Comparison of ENCODE assay signal across 18 cellular contexts in genomic region chr9:126234681-126235349, GRCh38.
DNase-seq lines count a peak whose midpoint lies in the region; ATAC-seq and TF ChIP-seq lines count a peak whose summit lies in the region.
"Had no signal": no experiment of that assay in that cellular context is flagged by ENCODE, and none has a peak within 500 bp of the region (broad histone marks: within the 10 kb centered on the region; RNA-seq: fewer than 3 reads in every experiment).

No MANE protein-coding gene starts in this region.

- no peak overlapping the region for H3K27ac Mint-ChIP-seq in activated CD4-positive, alpha-beta T cell treated with anti-CD3 and anti-CD28 coated beads, Interleukin-2, amount 10 ng/mL, durations not matched to agents 24 days and 14 days
- no peak overlapping the region for H3K27ac Mint-ChIP-seq in activated CD4-positive, alpha-beta T cell treated with anti-CD3 and anti-CD28 coated beads, Interleukin-2, amount 10 ng/mL, durations not matched to agents 7 days and 5 days
- H3K27ac Mint-ChIP-seq in activated T-cell treated with anti-CD3 and anti-CD28 coated beads, Interleukin-2, amount 50 U/mL, for 24 hours = no peak overlapping the region
- H3K27ac Mint-ChIP-seq: B cell; CD4-positive, alpha-beta T cell had no signal

- DNase-seq in activated CD4-positive, alpha-beta T cell treated with anti-CD3 and anti-CD28 coated beads, Interleukin-2, amount 10 ng/mL, durations not matched to agents 24 days and 14 days = peak; percentile 37
- DNase-seq in activated CD4-positive, alpha-beta T cell treated with anti-CD3 and anti-CD28 coated beads, Interleukin-2, amount 10 ng/mL, durations not matched to agents 7 days and 5 days = no peak
- peak; percentile 3 for DNase-seq in HEK293T (ENCODE audit: extremely low spot score)
- DNase-seq in esophagus muscularis mucosa (ENCODE audit: extremely low spot score) = peak; percentile 70
- no peak for DNase-seq in EL
- no peak for DNase-seq in activated T-cell treated with anti-CD3 and anti-CD28 coated beads, Interleukin-2, amount 50 U/mL, for 24 hours
- DNase-seq: 8988T; Caco-2; CD4-positive, alpha-beta T cell; GDM1; GOT3; H7; KG1 had no signal

- no peak for TF ChIP-seq POLR2A in esophagus muscularis mucosa (IDR thresholded peaks at IDR 0.05; ENCODE audit: low read depth)

- no peaks in the 10 kb centered on the region for H3K36me3 ChIP-seq in esophagus muscularis mucosa

- WGBS in esophagus muscularis mucosa = 90% methylated on average over 2 of the region's 8 CpGs

- intact Hi-C loops in activated CD4-positive, alpha-beta T cell treated with anti-CD3 and anti-CD28 coated beads, Interleukin-2, amount 10 ng/mL, durations not matched to agents 24 days and 14 days (cut with micrococcal nuclease) = no loop called here
- intact Hi-C loops in esophagus muscularis mucosa (cut with DNase I) = no loop called here

- no peaks in the 10 kb centered on the region for H3K4me1 ChIP-seq in esophagus muscularis mucosa
- H3K4me1 ChIP-seq: Caco-2 had no signal

- H3K27me3 Mint-ChIP-seq in activated CD4-positive, alpha-beta T cell treated with anti-CD3 and anti-CD28 coated beads, Interleukin-2, amount 10 ng/mL, durations not matched to agents 24 days and 14 days = peaks cover 1% of the 10 kb centered on the region
- H3K27me3 Mint-ChIP-seq in activated CD4-positive, alpha-beta T cell treated with anti-CD3 and anti-CD28 coated beads, Interleukin-2, amount 10 ng/mL, durations not matched to agents 7 days and 5 days = peaks cover 4% of the 10 kb centered on the region
- peaks cover 14% of the 10 kb centered on the region for H3K27me3 Mint-ChIP-seq in activated T-cell treated with anti-CD3 and anti-CD28 coated beads, Interleukin-2, amount 50 U/mL, for 24 hours

- no peaks in the 10 kb centered on the region for H3K9me3 ChIP-seq in esophagus muscularis mucosa
- H3K9me3 ChIP-seq: Caco-2 had no signal

- H3K4me3 Mint-ChIP-seq in activated CD4-positive, alpha-beta T cell treated with anti-CD3 and anti-CD28 coated beads, Interleukin-2, amount 10 ng/mL, durations not matched to agents 24 days and 14 days = no peak overlapping the region
- H3K4me3 Mint-ChIP-seq in activated CD4-positive, alpha-beta T cell treated with anti-CD3 and anti-CD28 coated beads, Interleukin-2, amount 10 ng/mL, durations not matched to agents 7 days and 5 days = no peak overlapping the region
- H3K4me3 Mint-ChIP-seq in activated T-cell treated with anti-CD3 and anti-CD28 coated beads, Interleukin-2, amount 50 U/mL, for 24 hours = no peak overlapping the region
- H3K4me3 Mint-ChIP-seq: B cell; CD4-positive, alpha-beta T cell had no signal

- no peak for ATAC-seq in GM18873 (IDR thresholded peaks at IDR 0.05; ENCODE audit: low FRiP score, unreplicated experiment)
- no peak for ATAC-seq in HG03196 (IDR thresholded peaks at IDR 0.05; ENCODE audit: unreplicated experiment)
- ATAC-seq: HCT116 had no signal

- H3K9me3 Mint-ChIP-seq in activated CD4-positive, alpha-beta T cell treated with anti-CD3 and anti-CD28 coated beads, Interleukin-2, amount 10 ng/mL, durations not matched to agents 24 days and 14 days = no peaks in the 10 kb centered on the region
- H3K9me3 Mint-ChIP-seq in activated CD4-positive, alpha-beta T cell treated with anti-CD3 and anti-CD28 coated beads, Interleukin-2, amount 10 ng/mL, durations not matched to agents 7 days and 5 days = no peaks in the 10 kb centered on the region
- H3K9me3 Mint-ChIP-seq in activated T-cell treated with anti-CD3 and anti-CD28 coated beads, Interleukin-2, amount 50 U/mL, for 24 hours = no peaks in the 10 kb centered on the region
- H3K9me3 Mint-ChIP-seq: CD4-positive, alpha-beta T cell had no signal

- no peak overlapping the region for H3K27ac ChIP-seq in esophagus muscularis mucosa (replicated peaks in 1 of 4)
- H3K27ac ChIP-seq: C4-2B had no signal

- no peaks in the 10 kb centered on the region for H3K36me3 Mint-ChIP-seq in activated CD4-positive, alpha-beta T cell treated with anti-CD3 and anti-CD28 coated beads, Interleukin-2, amount 10 ng/mL, durations not matched to agents 24 days and 14 days (ENCODE audit: low read depth)
- H3K36me3 Mint-ChIP-seq in activated CD4-positive, alpha-beta T cell treated with anti-CD3 and anti-CD28 coated beads, Interleukin-2, amount 10 ng/mL, durations not matched to agents 7 days and 5 days (ENCODE audit: low read depth) = no peaks in the 10 kb centered on the region
- no peaks in the 10 kb centered on the region for H3K36me3 Mint-ChIP-seq in activated T-cell treated with anti-CD3 and anti-CD28 coated beads, Interleukin-2, amount 50 U/mL, for 24 hours (ENCODE audit: low read depth)

- TF ChIP-seq CTCF in esophagus muscularis mucosa (IDR thresholded peaks at IDR 0.05) = no peak

- no peak overlapping the region for H3K4me3 ChIP-seq in esophagus muscularis mucosa

- no peak for TF ChIP-seq EP300 in esophagus muscularis mucosa (IDR thresholded peaks at IDR 0.05)

- POLR2A ChIA-PET in activated CD4-positive, alpha-beta T cell treated with anti-CD3 and anti-CD28 coated beads, Interleukin-2, amount 10 ng/mL, durations not matched to agents 7 days and 5 days (lab: Charles Lee) = no interaction called here
- POLR2A ChIA-PET in HEK293T (lab: Yijun Ruan, JAX) = no interaction called here

- H3K27me3 ChIP-seq in esophagus muscularis mucosa = no peaks in the 10 kb centered on the region

- no peaks in the 10 kb centered on the region for H3K4me1 Mint-ChIP-seq in activated CD4-positive, alpha-beta T cell treated with anti-CD3 and anti-CD28 coated beads, Interleukin-2, amount 10 ng/mL, durations not matched to agents 24 days and 14 days
- H3K4me1 Mint-ChIP-seq in activated CD4-positive, alpha-beta T cell treated with anti-CD3 and anti-CD28 coated beads, Interleukin-2, amount 10 ng/mL, durations not matched to agents 7 days and 5 days = no peaks in the 10 kb centered on the region
- H3K4me1 Mint-ChIP-seq in activated T-cell treated with anti-CD3 and anti-CD28 coated beads, Interleukin-2, amount 50 U/mL, for 24 hours (ENCODE audit: low read depth) = no peaks in the 10 kb centered on the region
- H3K4me1 Mint-ChIP-seq: B cell had no signal

- CTCF ChIA-PET in activated CD4-positive, alpha-beta T cell treated with anti-CD3 and anti-CD28 coated beads, Interleukin-2, amount 10 ng/mL, durations not matched to agents 7 days and 5 days (lab: Charles Lee) = interaction anchor here (0.8 kb wide), 1 partner anchor 328 kb away, joined by 3 read pairs; no protein-coding TSS in a partner anchor
- CTCF ChIA-PET in HEK293T (lab: Yijun Ruan, JAX) = no interaction called here

TF ChIP-seq in HEK293T, 16 proteins besides CTCF, POLR2A, EP300 and RAD21:
- TF ChIP-seq FOXA1 (IDR thresholded peaks at IDR 0.05) (no peak), SUZ12 (IDR thresholded peaks at IDR 0.05) (no peak), CTBP1 (IDR thresholded peaks at IDR 0.05; ENCODE audit: borderline replicate concordance) (no peak), BHLHE40 (IDR thresholded peaks at IDR 0.05; ENCODE audit: borderline replicate concordance) (no peak), FOXK2 (IDR thresholded peaks at IDR 0.05) (no peak), SP1 (IDR thresholded peaks at IDR 0.05) (no peak), ZNF384 (IDR thresholded peaks at IDR 0.05) (no peak), ARNT (IDR thresholded peaks at IDR 0.05) (no peak)

Comparison
In these comparisons a context has a peak if more than half of its experiments do, and no peak if none do; other contexts are left out.
1. DNase-seq: peak in activated CD4-positive, alpha-beta T cell treated with anti-CD3 and anti-CD28 coated beads, Interleukin-2, amount 10 ng/mL, durations not matched to agents 24 days and 14 days (single experiment), HEK293T (single experiment) and esophagus muscularis mucosa (single experiment); none in activated CD4-positive, alpha-beta T cell treated with anti-CD3 and anti-CD28 coated beads, Interleukin-2, amount 10 ng/mL, durations not matched to agents 7 days and 5 days (single experiment), EL (single experiment) and activated T-cell treated with anti-CD3 and anti-CD28 coated beads, Interleukin-2, amount 50 U/mL, for 24 hours (single experiment).